Comparison of ENCODE assay signal across 1 cellular context in the genomic region with DNA sequence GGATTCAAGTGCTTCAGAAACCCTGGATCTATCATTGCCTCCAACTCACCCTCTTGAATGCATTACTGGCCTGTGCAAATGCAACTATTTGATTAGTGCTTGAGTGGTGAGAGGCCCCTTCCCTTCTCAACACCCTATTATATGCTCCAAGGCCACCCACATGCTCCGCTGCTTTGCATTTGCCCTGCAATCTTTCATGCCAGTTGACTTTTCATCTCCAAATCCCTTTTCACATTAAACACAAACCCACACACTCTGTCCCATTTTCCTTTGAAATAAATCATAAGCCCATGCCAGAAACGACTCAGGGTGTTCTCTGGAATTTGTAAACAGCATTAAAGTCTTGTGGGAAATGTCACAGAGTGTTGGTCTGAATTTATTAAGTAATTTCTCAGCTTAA.
TF ChIP-seq lines count a peak whose summit lies in the region.

No MANE protein-coding gene starts in this region.

TF ChIP-seq in GM23338, 12 proteins besides CTCF, POLR2A, EP300 and RAD21 (continued from another document):
- TF ChIP-seq, protein P1, sequence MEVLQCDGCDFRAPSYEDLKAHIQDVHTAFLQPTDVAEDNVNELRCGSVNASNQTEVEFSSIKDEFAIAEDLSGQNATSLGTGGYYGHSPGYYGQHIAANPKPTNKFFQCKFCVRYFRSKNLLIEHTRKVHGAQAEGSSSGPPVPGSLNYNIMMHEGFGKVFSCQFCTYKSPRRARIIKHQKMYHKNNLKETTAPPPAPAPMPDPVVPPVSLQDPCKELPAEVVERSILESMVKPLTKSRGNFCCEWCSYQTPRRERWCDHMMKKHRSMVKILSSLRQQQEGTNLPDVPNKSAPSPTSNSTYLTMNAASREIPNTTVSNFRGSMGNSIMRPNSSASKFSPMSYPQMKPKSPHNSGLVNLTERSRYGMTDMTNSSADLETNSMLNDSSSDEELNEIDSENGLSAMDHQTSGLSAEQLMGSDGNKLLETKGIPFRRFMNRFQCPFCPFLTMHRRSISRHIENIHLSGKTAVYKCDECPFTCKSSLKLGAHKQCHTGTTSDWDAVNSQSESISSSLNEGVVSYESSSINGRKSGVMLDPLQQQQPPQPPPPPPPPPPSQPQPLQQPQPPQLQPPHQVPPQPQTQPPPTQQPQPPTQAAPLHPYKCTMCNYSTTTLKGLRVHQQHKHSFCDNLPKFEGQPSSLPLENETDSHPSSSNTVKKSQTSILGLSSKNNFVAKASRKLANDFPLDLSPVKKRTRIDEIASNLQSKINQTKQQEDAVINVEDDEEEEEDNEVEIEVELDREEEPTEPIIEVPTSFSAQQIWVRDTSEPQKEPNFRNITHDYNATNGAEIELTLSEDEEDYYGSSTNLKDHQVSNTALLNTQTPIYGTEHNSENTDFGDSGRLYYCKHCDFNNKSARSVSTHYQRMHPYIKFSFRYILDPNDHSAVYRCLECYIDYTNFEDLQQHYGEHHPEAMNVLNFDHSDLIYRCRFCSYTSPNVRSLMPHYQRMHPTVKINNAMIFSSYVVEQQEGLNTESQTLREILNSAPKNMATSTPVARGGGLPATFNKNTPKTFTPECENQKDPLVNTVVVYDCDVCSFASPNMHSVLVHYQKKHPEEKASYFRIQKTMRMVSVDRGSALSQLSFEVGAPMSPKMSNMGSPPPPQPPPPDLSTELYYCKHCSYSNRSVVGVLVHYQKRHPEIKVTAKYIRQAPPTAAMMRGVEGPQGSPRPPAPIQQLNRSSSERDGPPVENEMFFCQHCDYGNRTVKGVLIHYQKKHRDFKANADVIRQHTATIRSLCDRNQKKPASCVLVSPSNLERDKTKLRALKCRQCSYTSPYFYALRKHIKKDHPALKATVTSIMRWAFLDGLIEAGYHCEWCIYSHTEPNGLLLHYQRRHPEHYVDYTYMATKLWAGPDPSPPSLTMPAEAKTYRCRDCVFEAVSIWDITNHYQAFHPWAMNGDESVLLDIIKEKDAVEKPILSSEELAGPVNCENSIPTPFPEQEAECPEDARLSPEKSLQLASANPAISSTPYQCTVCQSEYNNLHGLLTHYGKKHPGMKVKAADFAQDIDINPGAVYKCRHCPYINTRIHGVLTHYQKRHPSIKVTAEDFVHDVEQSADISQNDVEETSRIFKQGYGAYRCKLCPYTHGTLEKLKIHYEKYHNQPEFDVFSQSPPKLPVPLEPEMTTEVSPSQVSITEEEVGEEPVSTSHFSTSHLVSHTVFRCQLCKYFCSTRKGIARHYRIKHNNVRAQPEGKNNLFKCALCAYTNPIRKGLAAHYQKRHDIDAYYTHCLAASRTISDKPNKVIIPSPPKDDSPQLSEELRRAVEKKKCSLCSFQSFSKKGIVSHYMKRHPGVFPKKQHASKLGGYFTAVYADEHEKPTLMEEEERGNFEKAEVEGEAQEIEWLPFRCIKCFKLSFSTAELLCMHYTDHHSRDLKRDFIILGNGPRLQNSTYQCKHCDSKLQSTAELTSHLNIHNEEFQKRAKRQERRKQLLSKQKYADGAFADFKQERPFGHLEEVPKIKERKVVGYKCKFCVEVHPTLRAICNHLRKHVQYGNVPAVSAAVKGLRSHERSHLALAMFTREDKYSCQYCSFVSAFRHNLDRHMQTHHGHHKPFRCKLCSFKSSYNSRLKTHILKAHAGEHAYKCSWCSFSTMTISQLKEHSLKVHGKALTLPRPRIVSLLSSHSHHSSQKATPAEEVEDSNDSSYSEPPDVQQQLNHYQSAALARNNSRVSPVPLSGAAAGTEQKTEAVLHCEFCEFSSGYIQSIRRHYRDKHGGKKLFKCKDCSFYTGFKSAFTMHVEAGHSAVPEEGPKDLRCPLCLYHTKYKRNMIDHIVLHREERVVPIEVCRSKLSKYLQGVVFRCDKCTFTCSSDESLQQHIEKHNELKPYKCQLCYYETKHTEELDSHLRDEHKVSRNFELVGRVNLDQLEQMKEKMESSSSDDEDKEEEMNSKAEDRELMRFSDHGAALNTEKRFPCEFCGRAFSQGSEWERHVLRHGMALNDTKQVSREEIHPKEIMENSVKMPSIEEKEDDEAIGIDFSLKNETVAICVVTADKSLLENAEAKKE (CRISPR knock-in tag; IDR thresholded peaks at IDR 0.05), result no peak
- no peak for TF ChIP-seq EZH2phosphoT487 (IDR thresholded peaks at IDR 0.05; ENCODE audit: unreplicated experiment)
- TF ChIP-seq JUNB (IDR thresholded peaks at IDR 0.05; ENCODE audit: unreplicated experiment), result no peak
- no peak for TF ChIP-seq ZNF114 (CRISPR knock-in tag; IDR thresholded peaks at IDR 0.05)
- TF ChIP-seq NANOG (IDR thresholded peaks at IDR 0.05; ENCODE audit: borderline replicate concordance), result no peak
- TF ChIP-seq CREB1 (CRISPR knock-in tag; IDR thresholded peaks at IDR 0.05; ENCODE audit: low read depth), result no peak
- no peak for TF ChIP-seq STAT1 (IDR thresholded peaks at IDR 0.05; ENCODE audit: unreplicated experiment)
- TF ChIP-seq, protein P2, sequence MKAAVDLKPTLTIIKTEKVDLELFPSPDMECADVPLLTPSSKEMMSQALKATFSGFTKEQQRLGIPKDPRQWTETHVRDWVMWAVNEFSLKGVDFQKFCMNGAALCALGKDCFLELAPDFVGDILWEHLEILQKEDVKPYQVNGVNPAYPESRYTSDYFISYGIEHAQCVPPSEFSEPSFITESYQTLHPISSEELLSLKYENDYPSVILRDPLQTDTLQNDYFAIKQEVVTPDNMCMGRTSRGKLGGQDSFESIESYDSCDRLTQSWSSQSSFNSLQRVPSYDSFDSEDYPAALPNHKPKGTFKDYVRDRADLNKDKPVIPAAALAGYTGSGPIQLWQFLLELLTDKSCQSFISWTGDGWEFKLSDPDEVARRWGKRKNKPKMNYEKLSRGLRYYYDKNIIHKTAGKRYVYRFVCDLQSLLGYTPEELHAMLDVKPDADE (IDR thresholded peaks at IDR 0.05), result no peak
